In genomic region chr14:96497586-96497985, GRCh38 we compare ENCODE assay signal across 19 cellular contexts.
"Had no signal": no experiment of that assay in that cellular context is flagged by ENCODE, and none has a peak within 500 bp of the region (broad histone marks: within the 10 kb centered on the region; RNA-seq: fewer than 3 reads in every experiment).

No MANE protein-coding gene starts in this region.

- H3K4me3 Mint-ChIP-seq: activated CD4-positive, alpha-beta memory T cell treated with anti-CD3 and anti-CD28 coated beads, Interleukin-2, amount 10 ng/mL, durations not matched to agents 7 days and 5 days; activated naive CD8-positive, alpha-beta T cell treated with anti-CD3 and anti-CD28 coated beads, Interleukin-2, amount 10 ng/mL, durations not matched to agents 7 days and 5 days; activated T-cell treated with anti-CD3 and anti-CD28 coated beads, Interleukin-2, amount 50 U/mL, for 72 hours; immature natural killer cell; natural killer cell had no signal

- DNase-seq: activated CD4-positive, alpha-beta memory T cell treated with anti-CD3 and anti-CD28 coated beads, Interleukin-2, amount 10 ng/mL, durations not matched to agents 7 days and 5 days; activated CD8-positive, alpha-beta memory T cell treated with anti-CD3 and anti-CD28 coated beads, Interleukin-2, amount 50 U/mL, for 4 hours; activated gamma-delta T cell treated with Interleukin-2 at 50 U/mL for 16 hours; activated naive CD8-positive, alpha-beta T cell treated with anti-CD3 and anti-CD28 coated beads, Interleukin-2, amount 10 ng/mL, durations not matched to agents 7 days and 5 days; activated T-cell treated with anti-CD3 and anti-CD28 coated beads, Interleukin-2, amount 50 U/mL, for 72 hours; esophagus squamous epithelium; foreskin fibroblast; glutamatergic neuron; immature natural killer cell; left colon; mucosa of descending colon; natural killer cell; nucleus accumbens; right cardiac atrium; spleen; stimulated activated CD4-positive, alpha-beta T cell treated with anti-CD3 and anti-CD28 coated beads, Interleukin-1b, Interleukin-23, amount 100 ng/mL, for 48 hours; stimulated activated naive CD8-positive, alpha-beta T cell treated with anti-CD3 and anti-CD28 coated beads, Interleukin-15, Interleukin-2, amounts not matched to agents 100 U/mL and 50 U/mL, for 24 hours had no signal

- H3K36me3 ChIP-seq: esophagus squamous epithelium, spleen had no signal

- ATAC-seq: activated T-cell treated with anti-CD3 and anti-CD28 coated beads, Interleukin-2, amount 50 U/mL, for 72 hours; left colon; mucosa of descending colon; natural killer cell; right cardiac atrium; stimulated activated naive CD8-positive, alpha-beta T cell treated with anti-CD3 and anti-CD28 coated beads, Interleukin-15, Interleukin-2, amounts not matched to agents 100 U/mL and 50 U/mL, for 24 hours had no signal

- H3K9me3 ChIP-seq: esophagus squamous epithelium, mucosa of descending colon, spleen had no signal

- FAIRE-seq: astrocyte, colon had no signal

- H3K27ac Mint-ChIP-seq: activated CD4-positive, alpha-beta memory T cell treated with anti-CD3 and anti-CD28 coated beads, Interleukin-2, amount 10 ng/mL, durations not matched to agents 7 days and 5 days; activated naive CD8-positive, alpha-beta T cell treated with anti-CD3 and anti-CD28 coated beads, Interleukin-2, amount 10 ng/mL, durations not matched to agents 7 days and 5 days; activated T-cell treated with anti-CD3 and anti-CD28 coated beads, Interleukin-2, amount 50 U/mL, for 72 hours; immature natural killer cell; natural killer cell had no signal

- H3K27ac ChIP-seq: esophagus squamous epithelium, spleen had no signal

- H3K27me3 ChIP-seq: spleen had no signal

- H3K4me3 ChIP-seq: esophagus squamous epithelium, mucosa of descending colon, spleen had no signal

- H3K9me3 Mint-ChIP-seq: activated CD4-positive, alpha-beta memory T cell treated with anti-CD3 and anti-CD28 coated beads, Interleukin-2, amount 10 ng/mL, durations not matched to agents 7 days and 5 days; activated naive CD8-positive, alpha-beta T cell treated with anti-CD3 and anti-CD28 coated beads, Interleukin-2, amount 10 ng/mL, durations not matched to agents 7 days and 5 days; activated T-cell treated with anti-CD3 and anti-CD28 coated beads, Interleukin-2, amount 50 U/mL, for 72 hours; immature natural killer cell; natural killer cell had no signal

- H3K36me3 Mint-ChIP-seq: activated naive CD8-positive, alpha-beta T cell treated with anti-CD3 and anti-CD28 coated beads, Interleukin-2, amount 10 ng/mL, durations not matched to agents 7 days and 5 days; immature natural killer cell; natural killer cell had no signal
